ENCODE assay signal across 8 cellular contexts in genomic region chr7:121994625-121995410, GRCh38.
A peak's percentile ranks its signal among the peaks of the same experiment; 100 is the strongest.
DNase-seq lines count a peak whose midpoint lies in the region; ATAC-seq and TF ChIP-seq lines count a peak whose summit lies in the region.

No MANE protein-coding gene starts in this region.

- H3K27ac ChIP-seq in HL-60 (replicated peaks), result no peak overlapping the region

- peak; percentile 73 for DNase-seq in ELR (ENCODE audit: low read depth)
- peak; percentile 34 to 48 for DNase-seq in HL-60 (ENCODE audit: low read depth in 1 of 2, low spot score in 1 of 2)
- DNase-seq in NCI-H748 (lab: John Stamatoyannopoulos, UW; ENCODE audit: unreplicated experiment), result peak; percentile 80
- peak; percentile 27 for DNase-seq in activated T-cell treated with anti-CD3 and anti-CD28 coated beads for 24 hours (ENCODE audit: low read depth)
- DNase-seq in foreskin fibroblast, result peak; percentile 49 to 75
- peak; percentile 31 for DNase-seq in omental fat pad (ENCODE audit: low spot score)
- DNase-seq in central memory CD4-positive, alpha-beta T cell, result no peak

- TF ChIP-seq CTCF in HL-60 (IDR thresholded peaks at IDR 0.05; ENCODE audit: insufficient read depth, low read length), result peak; percentile 39
- TF ChIP-seq CTCF in foreskin fibroblast (IDR thresholded peaks at IDR 0.05; ENCODE audit: low read depth, low read length), result peak; percentile 80
- no peak for TF ChIP-seq CTCF in omental fat pad (IDR thresholded peaks at IDR 0.05)

- ATAC-seq in GM21515 (IDR thresholded peaks at IDR 0.05; ENCODE audit: unreplicated experiment) (peak; percentile 96), omental fat pad (ENCODE audit: low FRiP score) (peak; percentile 71)

- no peaks in the 10 kb centered on the region for H3K27me3 ChIP-seq in HL-60 (ENCODE audit: insufficient read depth, poor library complexity, severe bottlenecking)

- H3K4me3 ChIP-seq in HL-60 (replicated peaks; ENCODE audit: insufficient read depth, low read length), result no peak overlapping the region
- no peak overlapping the region for H3K4me3 ChIP-seq in foreskin fibroblast (ENCODE audit: low read depth in 1 of 2, low read length in 2 of 2)

Comparison
In these comparisons a context has a peak if more than half of its experiments do, and no peak if none do; other contexts are left out.
1. CTCF ChIP-seq: peak in HL-60 (single experiment) and foreskin fibroblast (single experiment); none in omental fat pad (0 of 3).